ENCODE assay signal across 1 cellular context in the genomic region with DNA sequence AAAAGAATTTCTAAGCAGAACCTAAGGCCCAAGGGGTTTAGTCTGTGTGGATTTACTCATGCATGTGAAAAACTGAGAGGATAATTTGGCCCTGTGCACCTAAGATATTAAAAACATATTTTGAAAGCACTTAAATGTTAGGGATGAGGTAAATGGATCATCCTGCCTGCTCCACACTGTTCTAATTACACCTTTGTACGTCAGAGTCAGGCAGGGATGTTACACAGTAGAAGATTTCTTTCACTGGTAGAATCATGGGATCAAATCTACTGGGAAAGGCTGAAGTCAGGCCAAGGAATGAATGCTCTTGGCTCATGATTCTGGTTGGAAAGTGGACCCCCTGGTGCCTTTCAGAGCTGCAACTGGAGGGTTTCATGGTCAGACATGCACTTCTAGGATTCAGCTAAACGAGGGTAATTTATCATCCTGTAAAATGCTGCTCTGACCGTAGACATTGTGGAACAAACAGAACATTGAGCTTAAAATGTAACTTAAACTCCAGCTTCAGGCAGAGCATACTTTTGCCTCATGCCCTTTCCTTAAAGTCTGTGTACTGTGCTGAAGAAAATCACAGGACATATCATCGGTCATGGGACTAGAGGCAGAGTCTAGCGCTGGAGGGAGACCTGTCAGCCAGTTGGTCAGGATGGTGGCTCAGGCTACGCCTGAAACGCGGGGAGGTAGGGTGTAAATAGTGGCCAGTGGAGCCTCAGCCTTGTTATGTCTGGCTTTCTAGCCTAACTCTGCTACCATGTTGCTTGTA.
TF ChIP-seq lines count a peak whose summit lies in the region.

No MANE protein-coding gene starts in this region.

TF ChIP-seq in K562, 482 proteins besides CTCF, POLR2A, EP300 and RAD21:
- TF ChIP-seq, protein P1, sequence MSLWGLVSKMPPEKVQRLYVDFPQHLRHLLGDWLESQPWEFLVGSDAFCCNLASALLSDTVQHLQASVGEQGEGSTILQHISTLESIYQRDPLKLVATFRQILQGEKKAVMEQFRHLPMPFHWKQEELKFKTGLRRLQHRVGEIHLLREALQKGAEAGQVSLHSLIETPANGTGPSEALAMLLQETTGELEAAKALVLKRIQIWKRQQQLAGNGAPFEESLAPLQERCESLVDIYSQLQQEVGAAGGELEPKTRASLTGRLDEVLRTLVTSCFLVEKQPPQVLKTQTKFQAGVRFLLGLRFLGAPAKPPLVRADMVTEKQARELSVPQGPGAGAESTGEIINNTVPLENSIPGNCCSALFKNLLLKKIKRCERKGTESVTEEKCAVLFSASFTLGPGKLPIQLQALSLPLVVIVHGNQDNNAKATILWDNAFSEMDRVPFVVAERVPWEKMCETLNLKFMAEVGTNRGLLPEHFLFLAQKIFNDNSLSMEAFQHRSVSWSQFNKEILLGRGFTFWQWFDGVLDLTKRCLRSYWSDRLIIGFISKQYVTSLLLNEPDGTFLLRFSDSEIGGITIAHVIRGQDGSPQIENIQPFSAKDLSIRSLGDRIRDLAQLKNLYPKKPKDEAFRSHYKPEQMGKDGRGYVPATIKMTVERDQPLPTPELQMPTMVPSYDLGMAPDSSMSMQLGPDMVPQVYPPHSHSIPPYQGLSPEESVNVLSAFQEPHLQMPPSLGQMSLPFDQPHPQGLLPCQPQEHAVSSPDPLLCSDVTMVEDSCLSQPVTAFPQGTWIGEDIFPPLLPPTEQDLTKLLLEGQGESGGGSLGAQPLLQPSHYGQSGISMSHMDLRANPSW (CRISPR knock-in tag; IDR thresholded peaks at IDR 0.05): no peak
- TF ChIP-seq, protein P2, sequence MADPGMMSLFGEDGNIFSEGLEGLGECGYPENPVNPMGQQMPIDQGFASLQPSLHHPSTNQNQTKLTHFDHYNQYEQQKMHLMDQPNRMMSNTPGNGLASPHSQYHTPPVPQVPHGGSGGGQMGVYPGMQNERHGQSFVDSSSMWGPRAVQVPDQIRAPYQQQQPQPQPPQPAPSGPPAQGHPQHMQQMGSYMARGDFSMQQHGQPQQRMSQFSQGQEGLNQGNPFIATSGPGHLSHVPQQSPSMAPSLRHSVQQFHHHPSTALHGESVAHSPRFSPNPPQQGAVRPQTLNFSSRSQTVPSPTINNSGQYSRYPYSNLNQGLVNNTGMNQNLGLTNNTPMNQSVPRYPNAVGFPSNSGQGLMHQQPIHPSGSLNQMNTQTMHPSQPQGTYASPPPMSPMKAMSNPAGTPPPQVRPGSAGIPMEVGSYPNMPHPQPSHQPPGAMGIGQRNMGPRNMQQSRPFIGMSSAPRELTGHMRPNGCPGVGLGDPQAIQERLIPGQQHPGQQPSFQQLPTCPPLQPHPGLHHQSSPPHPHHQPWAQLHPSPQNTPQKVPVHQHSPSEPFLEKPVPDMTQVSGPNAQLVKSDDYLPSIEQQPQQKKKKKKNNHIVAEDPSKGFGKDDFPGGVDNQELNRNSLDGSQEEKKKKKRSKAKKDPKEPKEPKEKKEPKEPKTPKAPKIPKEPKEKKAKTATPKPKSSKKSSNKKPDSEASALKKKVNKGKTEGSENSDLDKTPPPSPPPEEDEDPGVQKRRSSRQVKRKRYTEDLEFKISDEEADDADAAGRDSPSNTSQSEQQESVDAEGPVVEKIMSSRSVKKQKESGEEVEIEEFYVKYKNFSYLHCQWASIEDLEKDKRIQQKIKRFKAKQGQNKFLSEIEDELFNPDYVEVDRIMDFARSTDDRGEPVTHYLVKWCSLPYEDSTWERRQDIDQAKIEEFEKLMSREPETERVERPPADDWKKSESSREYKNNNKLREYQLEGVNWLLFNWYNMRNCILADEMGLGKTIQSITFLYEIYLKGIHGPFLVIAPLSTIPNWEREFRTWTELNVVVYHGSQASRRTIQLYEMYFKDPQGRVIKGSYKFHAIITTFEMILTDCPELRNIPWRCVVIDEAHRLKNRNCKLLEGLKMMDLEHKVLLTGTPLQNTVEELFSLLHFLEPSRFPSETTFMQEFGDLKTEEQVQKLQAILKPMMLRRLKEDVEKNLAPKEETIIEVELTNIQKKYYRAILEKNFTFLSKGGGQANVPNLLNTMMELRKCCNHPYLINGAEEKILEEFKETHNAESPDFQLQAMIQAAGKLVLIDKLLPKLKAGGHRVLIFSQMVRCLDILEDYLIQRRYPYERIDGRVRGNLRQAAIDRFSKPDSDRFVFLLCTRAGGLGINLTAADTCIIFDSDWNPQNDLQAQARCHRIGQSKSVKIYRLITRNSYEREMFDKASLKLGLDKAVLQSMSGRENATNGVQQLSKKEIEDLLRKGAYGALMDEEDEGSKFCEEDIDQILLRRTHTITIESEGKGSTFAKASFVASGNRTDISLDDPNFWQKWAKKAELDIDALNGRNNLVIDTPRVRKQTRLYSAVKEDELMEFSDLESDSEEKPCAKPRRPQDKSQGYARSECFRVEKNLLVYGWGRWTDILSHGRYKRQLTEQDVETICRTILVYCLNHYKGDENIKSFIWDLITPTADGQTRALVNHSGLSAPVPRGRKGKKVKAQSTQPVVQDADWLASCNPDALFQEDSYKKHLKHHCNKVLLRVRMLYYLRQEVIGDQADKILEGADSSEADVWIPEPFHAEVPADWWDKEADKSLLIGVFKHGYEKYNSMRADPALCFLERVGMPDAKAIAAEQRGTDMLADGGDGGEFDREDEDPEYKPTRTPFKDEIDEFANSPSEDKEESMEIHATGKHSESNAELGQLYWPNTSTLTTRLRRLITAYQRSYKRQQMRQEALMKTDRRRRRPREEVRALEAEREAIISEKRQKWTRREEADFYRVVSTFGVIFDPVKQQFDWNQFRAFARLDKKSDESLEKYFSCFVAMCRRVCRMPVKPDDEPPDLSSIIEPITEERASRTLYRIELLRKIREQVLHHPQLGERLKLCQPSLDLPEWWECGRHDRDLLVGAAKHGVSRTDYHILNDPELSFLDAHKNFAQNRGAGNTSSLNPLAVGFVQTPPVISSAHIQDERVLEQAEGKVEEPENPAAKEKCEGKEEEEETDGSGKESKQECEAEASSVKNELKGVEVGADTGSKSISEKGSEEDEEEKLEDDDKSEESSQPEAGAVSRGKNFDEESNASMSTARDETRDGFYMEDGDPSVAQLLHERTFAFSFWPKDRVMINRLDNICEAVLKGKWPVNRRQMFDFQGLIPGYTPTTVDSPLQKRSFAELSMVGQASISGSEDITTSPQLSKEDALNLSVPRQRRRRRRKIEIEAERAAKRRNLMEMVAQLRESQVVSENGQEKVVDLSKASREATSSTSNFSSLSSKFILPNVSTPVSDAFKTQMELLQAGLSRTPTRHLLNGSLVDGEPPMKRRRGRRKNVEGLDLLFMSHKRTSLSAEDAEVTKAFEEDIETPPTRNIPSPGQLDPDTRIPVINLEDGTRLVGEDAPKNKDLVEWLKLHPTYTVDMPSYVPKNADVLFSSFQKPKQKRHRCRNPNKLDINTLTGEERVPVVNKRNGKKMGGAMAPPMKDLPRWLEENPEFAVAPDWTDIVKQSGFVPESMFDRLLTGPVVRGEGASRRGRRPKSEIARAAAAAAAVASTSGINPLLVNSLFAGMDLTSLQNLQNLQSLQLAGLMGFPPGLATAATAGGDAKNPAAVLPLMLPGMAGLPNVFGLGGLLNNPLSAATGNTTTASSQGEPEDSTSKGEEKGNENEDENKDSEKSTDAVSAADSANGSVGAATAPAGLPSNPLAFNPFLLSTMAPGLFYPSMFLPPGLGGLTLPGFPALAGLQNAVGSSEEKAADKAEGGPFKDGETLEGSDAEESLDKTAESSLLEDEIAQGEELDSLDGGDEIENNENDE (IDR thresholded peaks at IDR 0.05; ENCODE audit: low read depth, low read length): no peak
- no peak for TF ChIP-seq BDP1 (IDR thresholded peaks at IDR 0.05; ENCODE audit: insufficient read depth, insufficient read length)
- no peak for TF ChIP-seq ZNF41 (CRISPR knock-in tag; conservative IDR thresholded peaks at IDR 0.05)
- TF ChIP-seq GATAD2A (IDR thresholded peaks at IDR 0.05): no peak
- TF ChIP-seq TFAM (CRISPR knock-in tag; conservative IDR thresholded peaks at IDR 0.05): no peak
- no peak for TF ChIP-seq SLC30A9 (CRISPR knock-in tag; IDR thresholded peaks at IDR 0.05)
